ENCODE assay signal across 10 cellular contexts in genomic region chr2:24228470-24228869, GRCh38. TPM values are rescaled to one million over a fixed set of nuclear protein-coding genes. Genes with fewer than 3 reads are reported as not detected.
DNase-seq lines count a peak whose midpoint lies in the region; ATAC-seq and TF ChIP-seq lines count a peak whose summit lies in the region.
"Had no signal": no experiment of that assay in that cellular context is flagged by ENCODE, and none has a peak within 500 bp of the region (broad histone marks: within the 10 kb centered on the region; RNA-seq: fewer than 3 reads in every experiment).

No MANE protein-coding gene starts in this region.

- H3K27ac ChIP-seq in right cardiac atrium (ENCODE audit: low read length): no peak overlapping the region
- H3K27ac ChIP-seq: HL-60 had no signal

- H3K4me1 ChIP-seq in right cardiac atrium (ENCODE audit: control insufficient read depth, insufficient read depth, low read length): no peaks in the 10 kb centered on the region

- H3K4me3 Mint-ChIP-seq in chondrocyte (ENCODE audit: unreplicated experiment) (no peak overlapping the region), progenitor cell of endocrine pancreas (ENCODE audit: low read depth) (no peak overlapping the region)
- H3K4me3 Mint-ChIP-seq: naive B cell had no signal

- H3K27ac Mint-ChIP-seq in chondrocyte (ENCODE audit: unreplicated experiment): no peak overlapping the region
- no peak overlapping the region for H3K27ac Mint-ChIP-seq in progenitor cell of endocrine pancreas

- no peaks in the 10 kb centered on the region for H3K9me3 Mint-ChIP-seq in chondrocyte (ENCODE audit: low read depth)
- no peaks in the 10 kb centered on the region for H3K9me3 Mint-ChIP-seq in progenitor cell of endocrine pancreas (ENCODE audit: low read depth)
- H3K9me3 Mint-ChIP-seq: naive B cell had no signal

- WGBS in right cardiac atrium: 61% methylated on average over 1 of the region's 1 CpG

- peak; percentile 38 for DNase-seq in NCI-H1092 treated with DMSO at 0.1 percent for 48 hours (lab: John Stamatoyannopoulos, UW)
- no peak for DNase-seq in NCI-H1092 (lab: John Stamatoyannopoulos, UW)
- DNase-seq in NCI-H2171 treated with DMSO at 0.1 percent for 48 hours (lab: John Stamatoyannopoulos, UW): peak; percentile 79
- DNase-seq in chondrocyte (ENCODE audit: low spot score): no peak
- DNase-seq in progenitor cell of endocrine pancreas (ENCODE audit: low spot score, unreplicated experiment): no peak
- no peak for DNase-seq in cerebellar nuclear complex (lab: John Stamatoyannopoulos, UW)
- no peak for DNase-seq in right cardiac atrium
- DNase-seq: naive B cell had no signal

- H3K9me3 ChIP-seq in right cardiac atrium (ENCODE audit: control insufficient read depth, low read length): no peaks in the 10 kb centered on the region

- H3K4me1 Mint-ChIP-seq in chondrocyte (ENCODE audit: low read depth) (no peaks in the 10 kb centered on the region), progenitor cell of endocrine pancreas (ENCODE audit: low read depth) (peaks cover 7% of the 10 kb centered on the region)

- intact Hi-C loops in right cardiac atrium (cut with DNase I): loop anchor here in 2 of 4 donors (5.0 kb wide), 1 partner anchor 154 kb away; no protein-coding TSS in a partner anchor

- no peak overlapping the region for H3K4me3 ChIP-seq in right cardiac atrium (ENCODE audit: low read length)

- TF ChIP-seq CTCF in chondrocyte (IDR thresholded peaks at IDR 0.05): peak; percentile 76
- peak; percentile 41 for TF ChIP-seq CTCF in progenitor cell of endocrine pancreas (IDR thresholded peaks at IDR 0.05; ENCODE audit: unreplicated experiment)

- H3K27me3 ChIP-seq in right cardiac atrium (ENCODE audit: control insufficient read depth, insufficient read depth): no peaks in the 10 kb centered on the region

- H3K36me3 Mint-ChIP-seq in chondrocyte (ENCODE audit: low read depth): peaks cover 7% of the 10 kb centered on the region
- peaks cover 4% of the 10 kb centered on the region for H3K36me3 Mint-ChIP-seq in progenitor cell of endocrine pancreas (ENCODE audit: insufficient read depth)

- ATAC-seq in GM19351 (IDR thresholded peaks at IDR 0.05; ENCODE audit: unreplicated experiment): no peak
- ATAC-seq in right cardiac atrium: no peak

- H3K27me3 Mint-ChIP-seq in chondrocyte (ENCODE audit: low read depth): no peaks in the 10 kb centered on the region
- H3K27me3 Mint-ChIP-seq in progenitor cell of endocrine pancreas: no peaks in the 10 kb centered on the region
- H3K27me3 Mint-ChIP-seq: naive B cell had no signal

RNA-seq across cellular contexts. Expression of gene FAM228A, which starts 53.6 kb away (rescaled TPM):
- total RNA-seq in chondrocyte: 0.22 to 0.58 TPM (median 0.31 TPM) in 3 replicates
- total RNA-seq in progenitor cell of endocrine pancreas: 0.31 and 0.80 TPM in 2 replicates
- 1 to 10 TPM in 3 of 4 donors, under 1 TPM in 1; 0.62 to 5.1 (median 2.0) TPM for total RNA-seq in right cardiac atrium
- 1.5 TPM for polyA plus RNA-seq in right cardiac atrium

Comparison
In these comparisons a context has a peak if more than half of its experiments do, and no peak if none do; other contexts are left out.
1. DNase-seq: peak in NCI-H1092 treated with DMSO at 0.1 percent for 48 hours (single experiment) and NCI-H2171 treated with DMSO at 0.1 percent for 48 hours (single experiment); none in NCI-H1092 (single experiment), chondrocyte (single experiment), progenitor cell of endocrine pancreas (single experiment), cerebellar nuclear complex (0 of 2) and right cardiac atrium (0 of 3).